10 cellular contexts compared by ENCODE assay signal in the genomic region with DNA sequence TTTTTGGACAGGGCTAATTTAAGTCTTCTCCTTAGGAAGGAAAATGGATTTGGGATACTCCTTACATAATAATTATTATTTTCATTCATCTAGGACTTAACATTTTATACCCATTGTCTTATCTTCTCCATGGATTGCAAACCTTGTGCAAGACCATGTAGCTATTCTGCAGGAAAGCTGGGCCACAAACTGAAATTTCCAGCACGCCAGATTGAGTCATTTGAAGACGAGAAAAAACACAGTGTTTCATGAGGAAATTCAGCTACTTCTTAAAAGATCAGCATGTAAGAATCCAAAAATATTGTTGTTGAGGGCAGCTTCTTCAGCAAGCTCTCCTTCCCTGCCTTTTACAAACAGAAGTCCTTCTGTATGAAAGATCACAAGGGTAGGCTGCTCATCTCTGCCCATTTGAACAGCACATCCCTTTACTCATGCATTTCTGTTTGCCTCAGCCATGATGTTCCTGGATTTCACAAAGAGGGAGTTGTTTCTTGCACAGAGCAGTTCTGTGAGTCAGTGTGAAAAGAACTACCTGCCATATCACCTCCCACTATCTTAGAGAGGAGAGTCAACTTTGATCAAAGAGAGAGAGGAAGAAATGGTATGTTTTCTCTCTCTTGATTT.
DNase-seq lines count a peak whose midpoint lies in the region; ATAC-seq, FAIRE-seq and TF ChIP-seq lines count a peak whose summit lies in the region.
"Had no signal": no experiment of that assay in that cellular context is flagged by ENCODE, and none has a peak within 500 bp of the region (broad histone marks: within the 10 kb centered on the region; RNA-seq: fewer than 3 reads in every experiment).

No MANE protein-coding gene starts in this region.

- H3K14ac ChIP-seq in IMR-90 (replicated peaks; ENCODE audit: low read depth, low read length), result 0 out of 2 replicates have a peak overlapping the region, but pooled peaks have one; percentile 4

- H3K9me1 ChIP-seq in IMR-90 (ENCODE audit: insufficient read depth, low read length), result no peaks in the 10 kb centered on the region

- peak; percentile 29 for FAIRE-seq in astrocyte (lab: Jason Lieb, UNC)
- FAIRE-seq: D721Med had no signal

- TF ChIP-seq CTCF in IMR-90 (conservative IDR thresholded peaks at IDR 0.05; ENCODE audit: low read depth, low read length) (no peak), astrocyte (IDR thresholded peaks at IDR 0.05; ENCODE audit: insufficient read depth, low read depth, low read length) (no peak), GM13977 (IDR thresholded peaks at IDR 0.05; ENCODE audit: extremely low read depth, insufficient read depth, missing control alignments) (no peak), sigmoid colon (IDR thresholded peaks at IDR 0.05) (no peak)

- intact Hi-C loops in IMR-90 (cut with micrococcal nuclease), result no loop called here
- intact Hi-C loops in sigmoid colon (cut with DNase I), result no loop called here

- no peak for TF ChIP-seq RAD21 in IMR-90 (IDR thresholded peaks at IDR 0.05; ENCODE audit: low read length)

- TF ChIP-seq EP300 in sigmoid colon (IDR thresholded peaks at IDR 0.05), result no peak

- no peak overlapping the region for H2AK9ac ChIP-seq in IMR-90 (replicated peaks; ENCODE audit: low read depth, low read length, poor library complexity)

- H4K20me1 ChIP-seq in IMR-90 (ENCODE audit: insufficient read depth, low read length) (no peaks in the 10 kb centered on the region), astrocyte (ENCODE audit: insufficient read depth, low read length) (no peaks in the 10 kb centered on the region)

- H3K4me1 ChIP-seq in IMR-90 (ENCODE audit: control insufficient read depth, insufficient read depth, low read length), result peaks cover 14% of the 10 kb centered on the region
- peaks cover 14% of the 10 kb centered on the region for H3K4me1 ChIP-seq in astrocyte (ENCODE audit: insufficient read depth, low read length)
- peaks cover 0 to 27% (median 23%) of the 10 kb centered on the region in 4 donors for H3K4me1 ChIP-seq in sigmoid colon

- H3K56ac ChIP-seq in IMR-90 (ENCODE audit: extremely low read depth, insufficient read depth, low read length), result no peak overlapping the region

- peaks cover 15% of the 10 kb centered on the region for H3K4me1 Mint-ChIP-seq in astrocyte (ENCODE audit: low read depth, unreplicated experiment)

- H2BK20ac ChIP-seq in IMR-90 (ENCODE audit: low read depth, low read length), result peak overlapping the region; percentile 63; the same call in 1 of the 2 replicates

- no peak overlapping the region for H2AFZ ChIP-seq in IMR-90 (replicated peaks; ENCODE audit: low read length, poor library complexity)
- H2AFZ ChIP-seq in astrocyte (ENCODE audit: low read depth, low read length), result no peak overlapping the region

- H3K4me2 ChIP-seq in IMR-90 (ENCODE audit: low read depth, low read length), result 0 out of 2 replicates have a peak overlapping the region, but pooled peaks have one; percentile 38
- peak overlapping the region; percentile 13 for H3K4me2 ChIP-seq in astrocyte (ENCODE audit: low read length)

- H3K23ac ChIP-seq in IMR-90 (ENCODE audit: low read depth, low read length), result no peak overlapping the region

- no TSS peak for BruUV-seq in IMR-90 (replicated peaks; lab: Mats Ljungman, UMichigan)

- no peak overlapping the region for H2BK15ac ChIP-seq in IMR-90 (ENCODE audit: low read depth, low read length)

- TF ChIP-seq POLR2A in IMR-90 (IDR thresholded peaks at IDR 0.05; ENCODE audit: low read depth, low read length), result no peak
- no peak for TF ChIP-seq POLR2A in sigmoid colon (IDR thresholded peaks at IDR 0.05)

- H3K4me3 ChIP-seq in IMR-90 (ENCODE audit: insufficient read depth, low read depth, low read length) (no peak overlapping the region), astrocyte (ENCODE audit: insufficient read depth, low read depth, low read length) (no peak overlapping the region), MG63 (no peak overlapping the region), sigmoid colon (no peak overlapping the region)

- H3K79me1 ChIP-seq in IMR-90 (ENCODE audit: low read depth in 1 of 2, low read length in 2 of 2), result no peaks in the 10 kb centered on the region

- peak overlapping the region; percentile 25; the same call in 1 of the 2 replicates for H3K4ac ChIP-seq in IMR-90 (ENCODE audit: low read depth, low read length)

- H2BK5ac ChIP-seq in IMR-90 (ENCODE audit: low read depth, low read length, poor library complexity, severe bottlenecking), result no peak overlapping the region

- peak overlapping the region; percentile 23 for H3K27ac Mint-ChIP-seq in astrocyte (ENCODE audit: unreplicated experiment)

- 80% methylated on average over 1 of the region's 2 CpGs; no CpG with 5 or more reads in 1 of the 2 experiments for WGBS in IMR-90 (ENCODE audit: extremely low coverage in 2 of 2, insufficient read length in 1 of 2), 2 experiments
- 66 to 82% methylated on average over 2 of the region's 2 CpGs for WGBS in sigmoid colon, 2 donors

- no peaks in the 10 kb centered on the region for H3K9me3 Mint-ChIP-seq in astrocyte (ENCODE audit: unreplicated experiment)

- no peaks in the 10 kb centered on the region for H3K27me3 ChIP-seq in IMR-90 (ENCODE audit: control insufficient read depth, insufficient read depth, low read length)
- H3K27me3 ChIP-seq in astrocyte (ENCODE audit: insufficient read depth, low read length), result no peaks in the 10 kb centered on the region
- H3K27me3 ChIP-seq in layer of hippocampus (ENCODE audit: control insufficient read depth, insufficient read depth, low read length), result no peaks in the 10 kb centered on the region
- no peaks in the 10 kb centered on the region for H3K27me3 ChIP-seq in MG63
- no peaks in the 10 kb centered on the region for H3K27me3 ChIP-seq in sigmoid colon

- no peaks in the 10 kb centered on the region for H3K79me2 ChIP-seq in astrocyte (ENCODE audit: insufficient read depth, low read length)

- no peak overlapping the region for H3K9ac ChIP-seq in IMR-90 (ENCODE audit: low read depth, low read length)
- no peak overlapping the region for H3K9ac ChIP-seq in astrocyte (ENCODE audit: low read length)

- no peak overlapping the region for H3K27ac ChIP-seq in IMR-90 (ENCODE audit: insufficient read depth, low read length)
- no peak overlapping the region for H3K27ac ChIP-seq in astrocyte (ENCODE audit: low read depth, low read length)
- peak overlapping the region; percentile 68 for H3K27ac ChIP-seq in layer of hippocampus (ENCODE audit: low read depth, low read length)
- H3K27ac ChIP-seq in sigmoid colon, result no peak overlapping the region

- no peaks in the 10 kb centered on the region for H3K36me3 ChIP-seq in IMR-90 (ENCODE audit: control insufficient read depth, insufficient read depth, low read length)
- no peaks in the 10 kb centered on the region for H3K36me3 ChIP-seq in astrocyte (ENCODE audit: insufficient read depth, low read length)
- no peaks in the 10 kb centered on the region for H3K36me3 ChIP-seq in MG63
- H3K36me3 ChIP-seq in sigmoid colon, result no peaks in the 10 kb centered on the region

- ATAC-seq in IMR-90 (ENCODE audit: low read depth), result no peak
- ATAC-seq: Panc1 had no signal

- in situ Hi-C loops in IMR-90 (cut with MboI; ENCODE audit: low sequenced_read_pairs), result no loop called here
- in situ Hi-C loops in GM13977 (cut with MboI; ENCODE audit: low pct_unique_long_range_greater_than_20kb, low sequenced_read_pairs, unreplicated experiment), result no loop called here

- POLR2A ChIA-PET in IMR-90 (lab: Charles Lee; ENCODE audit: unreplicated experiment), result no interaction called here

- no peaks in the 10 kb centered on the region for H3K9me3 ChIP-seq in IMR-90 (ENCODE audit: control insufficient read depth, insufficient read depth, low read length)
- no peaks in the 10 kb centered on the region for H3K9me3 ChIP-seq in astrocyte (ENCODE audit: insufficient read depth, low read depth, low read length)
- H3K9me3 ChIP-seq in MG63, result peaks cover 2% of the 10 kb centered on the region; the same call in 1 of the 2 replicates
- no peaks in the 10 kb centered on the region for H3K9me3 ChIP-seq in sigmoid colon

- DNase-seq in AG08395 (ENCODE audit: low spot score), result peak; percentile 10
- peak; percentile 39 for DNase-seq in IMR-90
- DNase-seq in astrocyte (ENCODE audit: low read depth), result no peak
- DNase-seq in GM13977 (ENCODE audit: low spot score), result no peak
- no peak for DNase-seq in MG63
- DNase-seq in sigmoid colon, result no peak
- no peak for DNase-seq in cerebellum (ENCODE audit: low spot score)

- H3K18ac ChIP-seq in IMR-90 (ENCODE audit: low read depth, low read length), result peak overlapping the region; percentile 79

- H2AK5ac ChIP-seq in IMR-90 (ENCODE audit: low read depth, low read length), result no peak overlapping the region

- CTCF ChIA-PET in IMR-90 (lab: Yijun Ruan, JAX), result no interaction called here

- no peaks in the 10 kb centered on the region for H3K27me3 Mint-ChIP-seq in astrocyte (ENCODE audit: low read depth, unreplicated experiment)

- dilution Hi-C loops in IMR-90 (cut with HindIII; ENCODE audit: low sequenced_read_pairs, unreplicated experiment), result no loop called here

- H4K8ac ChIP-seq in IMR-90 (ENCODE audit: low read depth in 2 of 2, low read length in 2 of 2), result peak overlapping the region in 1 of 2 experiments; percentile 61; a peak in 1 of 4 replicates

- H4K91ac ChIP-seq in IMR-90 (ENCODE audit: insufficient read depth, low read depth, low read length), result no peak overlapping the region; the same call in 1 of the 2 replicates

- H2BK120ac ChIP-seq in IMR-90 (ENCODE audit: low read depth, low read length), result no peak overlapping the region; the same call in 1 of the 2 replicates

- no peaks in the 10 kb centered on the region for H3K36me3 Mint-ChIP-seq in astrocyte (ENCODE audit: low read depth, unreplicated experiment)

- H3K4me3 Mint-ChIP-seq in astrocyte (ENCODE audit: unreplicated experiment), result no peak overlapping the region

- peak overlapping the region; percentile 49; the same call in 1 of the 2 replicates for H4K5ac ChIP-seq in IMR-90 (ENCODE audit: low read depth, low read length)

TF ChIP-seq in IMR-90, 13 proteins besides CTCF, POLR2A, EP300 and RAD21 (continues in another document):
- no peak for TF ChIP-seq CEBPB (IDR thresholded peaks at IDR 0.05; ENCODE audit: low read depth, low read length)
- TF ChIP-seq, protein P1, sequence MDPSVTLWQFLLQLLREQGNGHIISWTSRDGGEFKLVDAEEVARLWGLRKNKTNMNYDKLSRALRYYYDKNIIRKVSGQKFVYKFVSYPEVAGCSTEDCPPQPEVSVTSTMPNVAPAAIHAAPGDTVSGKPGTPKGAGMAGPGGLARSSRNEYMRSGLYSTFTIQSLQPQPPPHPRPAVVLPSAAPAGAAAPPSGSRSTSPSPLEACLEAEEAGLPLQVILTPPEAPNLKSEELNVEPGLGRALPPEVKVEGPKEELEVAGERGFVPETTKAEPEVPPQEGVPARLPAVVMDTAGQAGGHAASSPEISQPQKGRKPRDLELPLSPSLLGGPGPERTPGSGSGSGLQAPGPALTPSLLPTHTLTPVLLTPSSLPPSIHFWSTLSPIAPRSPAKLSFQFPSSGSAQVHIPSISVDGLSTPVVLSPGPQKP (IDR thresholded peaks at IDR 0.05; ENCODE audit: borderline replicate concordance, low read depth, low read length), result no peak
- TF ChIP-seq FOS (IDR thresholded peaks at IDR 0.05; ENCODE audit: low read depth, low read length), result no peak
- no peak for TF ChIP-seq MAFK (IDR thresholded peaks at IDR 0.05; ENCODE audit: low read depth, low read length)
- no peak for TF ChIP-seq NFE2L2 (IDR thresholded peaks at IDR 0.05; ENCODE audit: low read depth, low read length)
- TF ChIP-seq MAZ (IDR thresholded peaks at IDR 0.05; ENCODE audit: borderline replicate concordance, low read depth, low read length), result no peak

Comparison
In these comparisons a context has a peak if more than half of its experiments do, and no peak if none do; other contexts are left out.
1. DNase-seq: peak in AG08395 (single experiment) and IMR-90 (single experiment); none in astrocyte (single experiment), GM13977 (single experiment), MG63 (single experiment), sigmoid colon (single experiment) and cerebellum (single experiment).